In genomic region chr20:48794360-48794759, GRCh38 we compare ENCODE assay signal across 13 cellular contexts. TPM values are rescaled to one million over a fixed set of nuclear protein-coding genes. Genes with fewer than 3 reads are reported as not detected.
DNase-seq lines count a peak whose midpoint lies in the region; ATAC-seq lines count a peak whose summit lies in the region.
"Had no signal": no experiment of that assay in that cellular context is flagged by ENCODE, and none has a peak within 500 bp of the region (broad histone marks: within the 10 kb centered on the region; RNA-seq: fewer than 3 reads in every experiment).

No MANE protein-coding gene starts in this region.

- peaks cover 18% of the 10 kb centered on the region for H3K36me3 Mint-ChIP-seq in activated CD8-positive, alpha-beta memory T cell treated with anti-CD3 and anti-CD28 coated beads, Interleukin-2, amount 10 ng/mL, durations not matched to agents 7 days and 5 days
- H3K36me3 Mint-ChIP-seq in activated naive CD8-positive, alpha-beta T cell treated with anti-CD3 and anti-CD28 coated beads, Interleukin-2, amount 10 ng/mL, durations not matched to agents 7 days and 5 days: peaks cover 6% of the 10 kb centered on the region

- CTCF ChIA-PET in activated CD8-positive, alpha-beta memory T cell treated with anti-CD3 and anti-CD28 coated beads, Interleukin-2, amount 10 ng/mL, durations not matched to agents 7 days and 5 days (lab: Charles Lee): no interaction called here

- no peak for DNase-seq in activated CD8-positive, alpha-beta memory T cell treated with anti-CD3 and anti-CD28 coated beads, Interleukin-2, amount 10 ng/mL, durations not matched to agents 7 days and 5 days
- no peak for DNase-seq in activated CD8-positive, alpha-beta memory T cell treated with anti-CD3 and anti-CD28 coated beads, Interleukin-2, amount 50 U/mL, for 48 hours
- no peak for DNase-seq in activated naive CD8-positive, alpha-beta T cell treated with anti-CD3 and anti-CD28 coated beads, Interleukin-2, amount 10 ng/mL, durations not matched to agents 7 days and 5 days
- DNase-seq in left kidney (ENCODE audit: low read depth, low spot score): peak; percentile 72
- no peak for DNase-seq in HT-29 (ENCODE audit: low spot score)
- no peak for DNase-seq in left lobe of liver (ENCODE audit: low spot score)
- DNase-seq: small intestine, T-helper 1 cell had no signal

- H3K27ac Mint-ChIP-seq in activated CD8-positive, alpha-beta memory T cell treated with anti-CD3 and anti-CD28 coated beads, Interleukin-2, amount 10 ng/mL, durations not matched to agents 7 days and 5 days: no peak overlapping the region
- H3K27ac Mint-ChIP-seq in activated naive CD8-positive, alpha-beta T cell treated with anti-CD3 and anti-CD28 coated beads, Interleukin-2, amount 10 ng/mL, durations not matched to agents 7 days and 5 days: peak overlapping the region; percentile 78

- no peaks in the 10 kb centered on the region for H3K27me3 Mint-ChIP-seq in activated CD8-positive, alpha-beta memory T cell treated with anti-CD3 and anti-CD28 coated beads, Interleukin-2, amount 10 ng/mL, durations not matched to agents 7 days and 5 days
- no peaks in the 10 kb centered on the region for H3K27me3 Mint-ChIP-seq in activated naive CD8-positive, alpha-beta T cell treated with anti-CD3 and anti-CD28 coated beads, Interleukin-2, amount 10 ng/mL, durations not matched to agents 7 days and 5 days

- POLR2A ChIA-PET in activated naive CD8-positive, alpha-beta T cell treated with anti-CD3 and anti-CD28 coated beads, Interleukin-2, amount 10 ng/mL, durations not matched to agents 7 days and 5 days (lab: Charles Lee): no interaction called here

- H3K9me3 Mint-ChIP-seq in activated CD8-positive, alpha-beta memory T cell treated with anti-CD3 and anti-CD28 coated beads, Interleukin-2, amount 10 ng/mL, durations not matched to agents 7 days and 5 days (ENCODE audit: low read depth): no peaks in the 10 kb centered on the region
- no peaks in the 10 kb centered on the region for H3K9me3 Mint-ChIP-seq in activated naive CD8-positive, alpha-beta T cell treated with anti-CD3 and anti-CD28 coated beads, Interleukin-2, amount 10 ng/mL, durations not matched to agents 7 days and 5 days

- peaks cover 57% of the 10 kb centered on the region for H3K4me1 Mint-ChIP-seq in activated CD8-positive, alpha-beta memory T cell treated with anti-CD3 and anti-CD28 coated beads, Interleukin-2, amount 10 ng/mL, durations not matched to agents 7 days and 5 days
- peaks cover 47% of the 10 kb centered on the region for H3K4me1 Mint-ChIP-seq in activated naive CD8-positive, alpha-beta T cell treated with anti-CD3 and anti-CD28 coated beads, Interleukin-2, amount 10 ng/mL, durations not matched to agents 7 days and 5 days

- peak overlapping the region; percentile 76 for H3K27ac ChIP-seq in temporal lobe (ENCODE audit: low read depth, low read length)
- H3K27ac ChIP-seq: cardiac muscle cell had no signal

- no peak overlapping the region for H3K4me3 Mint-ChIP-seq in activated CD8-positive, alpha-beta memory T cell treated with anti-CD3 and anti-CD28 coated beads, Interleukin-2, amount 10 ng/mL, durations not matched to agents 7 days and 5 days
- H3K4me3 Mint-ChIP-seq in activated naive CD8-positive, alpha-beta T cell treated with anti-CD3 and anti-CD28 coated beads, Interleukin-2, amount 10 ng/mL, durations not matched to agents 7 days and 5 days: peak overlapping the region; percentile 6

- ATAC-seq in activated CD8-positive, alpha-beta memory T cell treated with anti-CD3 and anti-CD28 coated beads, Interleukin-2, amount 10 ng/mL, durations not matched to agents 7 days and 5 days: peak; percentile 43
- peak; percentile 57 for ATAC-seq in activated naive CD8-positive, alpha-beta T cell treated with anti-CD3 and anti-CD28 coated beads, Interleukin-2, amount 10 ng/mL, durations not matched to agents 7 days and 5 days (ENCODE audit: low read depth)
- no peak for ATAC-seq in HG02610 (IDR thresholded peaks at IDR 0.05; ENCODE audit: unreplicated experiment)
- ATAC-seq in left lobe of liver: no peak
- ATAC-seq: GM12878 had no signal

RNA-seq across cellular contexts. Expression of gene PREX1, which starts 33.4 kb away (rescaled TPM):
- 100 to 1,000 TPM; 130 to 156 TPM for total RNA-seq in activated CD8-positive, alpha-beta memory T cell treated with anti-CD3 and anti-CD28 coated beads, Interleukin-2, amount 10 ng/mL, durations not matched to agents 7 days and 5 days
- 100 to 1,000 TPM; 142 to 147 TPM for total RNA-seq in activated naive CD8-positive, alpha-beta T cell treated with anti-CD3 and anti-CD28 coated beads, Interleukin-2, amount 10 ng/mL, durations not matched to agents 7 days and 5 days
- total RNA-seq in temporal lobe (16.0 TPM), left lobe of liver (5.8 TPM)
- total RNA-seq in HT-29 (2014; rRNA removed; shearing (Covaris generic)): 0.05 and 0.31 TPM in 2 replicates
- total RNA-seq: MCF 10A had no signal

Comparison
In these comparisons a context has a peak if more than half of its experiments do, and no peak if none do; other contexts are left out.
1. ATAC-seq: peak in activated CD8-positive, alpha-beta memory T cell treated with anti-CD3 and anti-CD28 coated beads, Interleukin-2, amount 10 ng/mL, durations not matched to agents 7 days and 5 days (single experiment) and activated naive CD8-positive, alpha-beta T cell treated with anti-CD3 and anti-CD28 coated beads, Interleukin-2, amount 10 ng/mL, durations not matched to agents 7 days and 5 days (single experiment); none in HG02610 (single experiment) and left lobe of liver (single experiment).